Comparison of ENCODE assay signal across 25 cellular contexts in genomic region chr2:230887361-230887760, GRCh38. TPM values are rescaled to one million over a fixed set of nuclear protein-coding genes. Genes with fewer than 3 reads are reported as not detected.
A peak's percentile ranks its signal among the peaks of the same experiment; 100 is the strongest.
DNase-seq lines count a peak whose midpoint lies in the region; ATAC-seq, FAIRE-seq and TF ChIP-seq lines count a peak whose summit lies in the region.
"Had no signal": no experiment of that assay in that cellular context is flagged by ENCODE, and none has a peak within 500 bp of the region (broad histone marks: within the 10 kb centered on the region; RNA-seq: fewer than 3 reads in every experiment).

No MANE protein-coding gene starts in this region.

- TF ChIP-seq EP300 in HepG2 (IDR thresholded peaks at IDR 0.05; ENCODE audit: low read depth in 2 of 2, low read length in 2 of 2) (no peak), HepG2 (CRISPR knock-in tag; IDR thresholded peaks at IDR 0.05; ENCODE audit: borderline replicate concordance) (no peak), neural cell (conservative IDR thresholded peaks at IDR 0.05; ENCODE audit: poor library complexity, severe bottlenecking) (no peak)

- H3K9ac ChIP-seq in HepG2 (ENCODE audit: insufficient read depth, low read depth, low read length) (no peak overlapping the region), neural cell (ENCODE audit: low read length) (peak overlapping the region; percentile 9)
- H3K9ac ChIP-seq: BLaER1 treated with 17β-estradiol and CSF1 and Interleukin-3, amounts not matched to agents 10 nM and 100 nM had no signal

- in situ Hi-C loops in HepG2 (cut with HindIII; ENCODE audit: extremely low pct_ligation_motif_present, low pct_unique_long_range_greater_than_20kb): no loop called here

- no peak overlapping the region for H3K4me3 ChIP-seq in HepG2 (replicated peaks in 1 of 3; ENCODE audit: insufficient read depth in 1 of 3, low read depth in 2 of 3, low read length in 3 of 3)
- H3K4me3 ChIP-seq in right lobe of liver: no peak overlapping the region
- H3K4me3 ChIP-seq in neural cell (ENCODE audit: low read length): no peak overlapping the region
- no peak overlapping the region for H3K4me3 ChIP-seq in left lung
- H3K4me3 ChIP-seq: A549; BLaER1 treated with 17β-estradiol and CSF1 and Interleukin-3, amounts not matched to agents 10 nM and 100 nM; HAP-1 had no signal

- H3K9me3 ChIP-seq in HepG2 (ENCODE audit: low read length): no peaks in the 10 kb centered on the region
- no peaks in the 10 kb centered on the region for H3K9me3 ChIP-seq in right lobe of liver
- no peaks in the 10 kb centered on the region for H3K9me3 ChIP-seq in neural cell (ENCODE audit: low read length)
- H3K9me3 ChIP-seq in left lung: no peaks in the 10 kb centered on the region
- H3K9me3 ChIP-seq: BE2C, HAP-1 had no signal

- CTCF ChIA-PET in HepG2 (lab: Yijun Ruan, JAX; ENCODE audit: low intra/inter-chr PET ratio, low total read pairs): no interaction called here

- no TSS peak for BruUV-seq in HepG2 (replicated peaks; lab: Mats Ljungman, UMichigan)

- H3K27ac ChIP-seq in HepG2 (ENCODE audit: extremely low read length, insufficient read depth, low read length) (no peak overlapping the region), right lobe of liver (no peak overlapping the region), neural cell (ENCODE audit: low read length) (peak overlapping the region; percentile 72), left lung (no peak overlapping the region)
- H3K27ac ChIP-seq: A549; BLaER1 treated with 17β-estradiol and CSF1 and Interleukin-3, amounts not matched to agents 10 nM and 100 nM had no signal

- TF ChIP-seq CTCF in HepG2 (CRISPR knock-in tag; IDR thresholded peaks at IDR 0.05) (no peak), right lobe of liver (IDR thresholded peaks at IDR 0.05) (no peak), brain (conservative IDR thresholded peaks at IDR 0.05) (no peak), neural cell (IDR thresholded peaks at IDR 0.05; ENCODE audit: poor library complexity, severe bottlenecking) (no peak), left lung (IDR thresholded peaks at IDR 0.05) (no peak)

- peak overlapping the region in 1 of 5 experiments; percentile 38 for H3K4me3 Mint-ChIP-seq in brain
- H3K4me3 Mint-ChIP-seq: CD14-positive monocyte; CD4-positive, alpha-beta T cell had no signal

- H3K9me2 ChIP-seq in neural cell (ENCODE audit: insufficient read depth, low read length): no peaks in the 10 kb centered on the region

- TF ChIP-seq RAD21 in HepG2 (CRISPR knock-in tag; IDR thresholded peaks at IDR 0.05) (no peak), neural cell (conservative IDR thresholded peaks at IDR 0.05) (no peak)

- DNase-seq in HepG2 (ENCODE audit: low spot score): no peak
- DNase-seq in right lobe of liver: no peak
- no peak for DNase-seq in NOMO-1 (lab: John Stamatoyannopoulos, UW; ENCODE audit: unreplicated experiment in 2 of 2)
- DNase-seq in left lung: no peak
- DNase-seq: 8988T; ACHN; AML-193; BE2C; Calu3; CD4-positive, alpha-beta T cell; COR-L47; DMS53; DMS79 treated with DMSO at 0.1 percent for 48 hours; GF-D8; GOT3 had no signal

- H3K79me2 ChIP-seq in HepG2 (ENCODE audit: insufficient read depth, low read length): no peaks in the 10 kb centered on the region
- no peaks in the 10 kb centered on the region for H3K79me2 ChIP-seq in neural cell (replicated peaks; ENCODE audit: insufficient read depth, low read length)

- H3K27me3 Mint-ChIP-seq in brain: no peaks in the 10 kb centered on the region

- TF ChIP-seq POLR2A in HepG2 (IDR thresholded peaks at IDR 0.05; ENCODE audit: insufficient read depth in 1 of 2, low read depth in 2 of 2, low read length in 2 of 2): no peak
- no peak for TF ChIP-seq POLR2A in right lobe of liver (IDR thresholded peaks at IDR 0.05)

- ATAC-seq in HepG2: no peak
- no peak for ATAC-seq in right lobe of liver
- no peak for ATAC-seq in HG03039 (IDR thresholded peaks at IDR 0.05; ENCODE audit: unreplicated experiment)
- no peak for ATAC-seq in left lung
- ATAC-seq: A549 had no signal

- POLR2A ChIA-PET in HepG2 (lab: Yijun Ruan, JAX): no interaction called here

- H3K9me3 Mint-ChIP-seq in brain: peaks cover 0 to 4% (median 2%) of the 10 kb centered on the region in 5 experiments
- H3K9me3 Mint-ChIP-seq: CD4-positive, alpha-beta T cell had no signal

- peak overlapping the region; percentile 42 to 99 (median 74) for H3K27ac Mint-ChIP-seq in brain
- H3K27ac Mint-ChIP-seq: CD14-positive monocyte; CD4-positive, alpha-beta T cell had no signal

- H3K27me3 ChIP-seq in HepG2 (ENCODE audit: control insufficient read depth in 1 of 2, insufficient read depth in 2 of 2, low read length in 2 of 2): peaks cover 5 to 34% of the 10 kb centered on the region in 2 experiments; a peak in 4 of 5 replicates
- no peaks in the 10 kb centered on the region for H3K27me3 ChIP-seq in right lobe of liver
- H3K27me3 ChIP-seq in neural cell (ENCODE audit: insufficient read depth, low read depth, low read length): no peaks in the 10 kb centered on the region
- H3K27me3 ChIP-seq in left lung: peaks cover 0 to 8% of the 10 kb centered on the region in 2 donors
- H3K27me3 ChIP-seq: BE2C; BLaER1 treated with 17β-estradiol and CSF1 and Interleukin-3, amounts not matched to agents 10 nM and 100 nM had no signal

- H3K36me3 Mint-ChIP-seq in brain: no peaks in the 10 kb centered on the region
- H3K36me3 Mint-ChIP-seq: CD14-positive monocyte had no signal

- H3K4me1 ChIP-seq in HepG2 (ENCODE audit: insufficient read depth, low read length) (no peaks in the 10 kb centered on the region), right lobe of liver (no peaks in the 10 kb centered on the region), left lung (no peaks in the 10 kb centered on the region)
- H3K4me1 ChIP-seq: A549, BE2C, HAP-1 had no signal

- no peaks in the 10 kb centered on the region for H3K36me3 ChIP-seq in HepG2 (replicated peaks in 1 of 2; ENCODE audit: control insufficient read depth in 1 of 2, insufficient read depth in 2 of 2, low read length in 2 of 2)
- H3K36me3 ChIP-seq in right lobe of liver: no peaks in the 10 kb centered on the region
- no peaks in the 10 kb centered on the region for H3K36me3 ChIP-seq in neural cell (ENCODE audit: insufficient read depth, low read length)
- no peaks in the 10 kb centered on the region for H3K36me3 ChIP-seq in left lung
- H3K36me3 ChIP-seq: BE2C; BLaER1 treated with 17β-estradiol and CSF1 and Interleukin-3, amounts not matched to agents 10 nM and 100 nM; HAP-1 had no signal

- WGBS in HepG2 (ENCODE audit: low lambda C conversion rate): 42% methylated on average over 7 of the region's 7 CpGs
- 83% methylated on average over 7 of the region's 7 CpGs for WGBS in right lobe of liver (ENCODE audit: insufficient coverage, low coverage, low lambda C conversion rate, missing lambda C conversion rate)

- peaks cover 45% of the 10 kb centered on the region for H3K4me1 Mint-ChIP-seq in brain

- H3K4me2 ChIP-seq in HepG2 (ENCODE audit: low read depth, low read length) (no peak overlapping the region), neural cell (ENCODE audit: low read length) (no peak overlapping the region)
- H3K4me2 ChIP-seq: A549; BLaER1 treated with 17β-estradiol and CSF1 and Interleukin-3, amounts not matched to agents 10 nM and 100 nM had no signal

- no peak for FAIRE-seq in HepG2 (lab: Jason Lieb, UNC)
- FAIRE-seq: A549, H54 had no signal

- peaks cover 13% of the 10 kb centered on the region for H3F3A ChIP-seq in neural cell (ENCODE audit: insufficient read depth, low read length, poor library complexity, severe bottlenecking)

- intact Hi-C loops in HepG2 (cut with micrococcal nuclease; ENCODE audit: unreplicated experiment): no loop called here
- intact Hi-C loops in right lobe of liver (cut with DNase I): no loop called here
- intact Hi-C loops in left lung (cut with DNase I): no loop called here

- no peak overlapping the region for H2AFZ ChIP-seq in HepG2 (ENCODE audit: low read length)
- no peak overlapping the region for H2AFZ ChIP-seq in neural cell (ENCODE audit: low read depth, low read length)

- H4K20me1 ChIP-seq in HepG2 (ENCODE audit: insufficient read depth, low read length) (no peaks in the 10 kb centered on the region), neural cell (ENCODE audit: insufficient read depth) (no peaks in the 10 kb centered on the region)
- H4K20me1 ChIP-seq: BLaER1 treated with 17β-estradiol and CSF1 and Interleukin-3, amounts not matched to agents 10 nM and 100 nM had no signal

RNA-seq across cellular contexts. Expression of gene ITM2C, which starts 22.6 kb away (rescaled TPM):
- total RNA-seq in HepG2 (2016; rRNA removed; fragmentation: Illumina TruSeq; extraction: Trizol) (40.7 and 70.5 TPM in 2 replicates), right lobe of liver (10 to 100 TPM; 11.1 to 26.9 (median 24.2) TPM), left lung (10 to 100 TPM; 32.0 to 60.7 TPM)
- 13.6 and 14.1 TPM in 2 replicates for total RNA-seq in HepG2 (2016; cell fraction: cytosol; rRNA removed; fragmentation: Illumina TruSeq; extraction: Trizol; ENCODE audit: low read depth)
- 40.7 and 74.0 TPM in 2 replicates for total RNA-seq in HepG2 (2016; cell fraction: insoluble cytoplasmic fraction; rRNA removed; fragmentation: Illumina TruSeq; extraction: Trizol)
- total RNA-seq in HepG2 (2016; cell fraction: membrane; rRNA removed; fragmentation: Illumina TruSeq; extraction: Trizol): 30.7 and 33.5 TPM in 2 replicates
- 49.2 and 56.2 TPM in 2 replicates for total RNA-seq in HepG2 (2016; cell fraction: nucleus; rRNA removed; fragmentation: Illumina TruSeq; extraction: Trizol)
- polyA plus RNA-seq in HepG2 (2011; rRNA removed) (270 and 321 TPM in 2 replicates), brain (ENCODE audit: insufficient read depth, low read depth, low replicate concordance) (519 TPM), neural cell (186 and 223 TPM in 2 replicates)
- polyA plus RNA-seq in HepG2 (2011; cell fraction: cytosol; rRNA removed): 356 TPM in 2 replicates
- 111 and 119 TPM in 2 replicates for polyA plus RNA-seq in HepG2 (2011; cell fraction: nucleus; rRNA removed)
- 124 and 196 TPM in 2 replicates for polyA plus RNA-seq in HepG2 (2012)
- polyA plus RNA-seq in HepG2 (2016; cell fraction: cytosol; fragmentation: Illumina TruSeq; extraction: Trizol; ENCODE audit: low read depth): 18.9 and 24.2 TPM in 2 replicates
- polyA plus RNA-seq in HepG2 (2016; cell fraction: insoluble cytoplasmic fraction; fragmentation: Illumina TruSeq; extraction: Trizol; ENCODE audit: low read depth): 53.1 and 56.4 TPM in 2 replicates
- 32.9 and 35.3 TPM in 2 replicates for polyA plus RNA-seq in HepG2 (2016; cell fraction: membrane; fragmentation: Illumina TruSeq; extraction: Trizol; ENCODE audit: low read depth)
- 111 and 121 TPM in 2 replicates for polyA plus RNA-seq in HepG2 (2016; cell fraction: nucleus; fragmentation: Illumina TruSeq; extraction: Trizol; ENCODE audit: insufficient read depth, low read depth)
- 108 and 408 TPM in 2 replicates for polyA minus RNA-seq in HepG2 (2011; rRNA and poly(A)+ RNA removed; ENCODE audit: low replicate concordance)
- 84.7 and 140 TPM in 2 replicates for polyA minus RNA-seq in HepG2 (2011; cell fraction: cytosol; rRNA and poly(A)+ RNA removed)
- polyA minus RNA-seq in HepG2 (2011; cell fraction: nucleus; rRNA and poly(A)+ RNA removed): 20.1 and 24.2 TPM in 2 replicates
- polyA minus RNA-seq in neural cell: 120 and 122 TPM in 2 replicates

RNA-seq across cellular contexts. Expression of gene GPR55, which starts 37.7 kb away (rescaled TPM):
- total RNA-seq in HepG2 (2016; rRNA removed; fragmentation: Illumina TruSeq; extraction: Trizol) (not detected in 2 replicates), right lobe of liver (under 1 TPM in 3 of 6 experiments, not detected in 3; 0.06 to 0.12 (median 0.07) TPM), left lung (under 1 TPM in 1 of 2 donors, not detected in 1; 0.24 TPM)
- total RNA-seq in HepG2 (2016; cell fraction: cytosol; rRNA removed; fragmentation: Illumina TruSeq; extraction: Trizol; ENCODE audit: low read depth): not detected in 2 replicates
- 0.04 TPM in 1 of 2 replicates, not detected in the other for total RNA-seq in HepG2 (2016; cell fraction: insoluble cytoplasmic fraction; rRNA removed; fragmentation: Illumina TruSeq; extraction: Trizol)
- not detected in 2 replicates for total RNA-seq in HepG2 (2016; cell fraction: membrane; rRNA removed; fragmentation: Illumina TruSeq; extraction: Trizol)
- total RNA-seq in HepG2 (2016; cell fraction: nucleus; rRNA removed; fragmentation: Illumina TruSeq; extraction: Trizol): not detected in 2 replicates
- polyA plus RNA-seq in HepG2 (2011; rRNA removed) (not detected in 2 replicates), brain (ENCODE audit: insufficient read depth, low read depth, low replicate concordance) (0.08 TPM), neural cell (not detected in 2 replicates)
- 0.04 TPM in 1 of 2 replicates, not detected in the other for polyA plus RNA-seq in HepG2 (2011; cell fraction: cytosol; rRNA removed)
- 0.05 and 0.06 TPM in 2 replicates for polyA plus RNA-seq in HepG2 (2011; cell fraction: nucleus; rRNA removed)
- polyA plus RNA-seq in HepG2 (2012): not detected in 2 replicates
- not detected in 2 replicates for polyA plus RNA-seq in HepG2 (2016; cell fraction: cytosol; fragmentation: Illumina TruSeq; extraction: Trizol; ENCODE audit: low read depth)
- polyA plus RNA-seq in HepG2 (2016; cell fraction: insoluble cytoplasmic fraction; fragmentation: Illumina TruSeq; extraction: Trizol; ENCODE audit: low read depth): not detected in 2 replicates
- polyA plus RNA-seq in HepG2 (2016; cell fraction: membrane; fragmentation: Illumina TruSeq; extraction: Trizol; ENCODE audit: low read depth): not detected in 2 replicates
- polyA plus RNA-seq in HepG2 (2016; cell fraction: nucleus; fragmentation: Illumina TruSeq; extraction: Trizol; ENCODE audit: insufficient read depth, low read depth): 0.18 TPM in 1 of 2 replicates, not detected in the other
- 0.09 and 0.14 TPM in 2 replicates for polyA minus RNA-seq in HepG2 (2011; rRNA and poly(A)+ RNA removed; ENCODE audit: low replicate concordance)
- not detected in 2 replicates for polyA minus RNA-seq in HepG2 (2011; cell fraction: cytosol; rRNA and poly(A)+ RNA removed)
- polyA minus RNA-seq in HepG2 (2011; cell fraction: nucleus; rRNA and poly(A)+ RNA removed): not detected in 2 replicates
- polyA minus RNA-seq in neural cell: not detected in 2 replicates
- total RNA-seq: Calu3, Daoy, G401 had no signal
- polyA plus RNA-seq: A549 had no signal
